In genomic region chr19:19460761-19461265, GRCh38 we compare ENCODE assay signal across 8 cellular contexts. TPM values are rescaled to one million over a fixed set of nuclear protein-coding genes. Genes with fewer than 3 reads are reported as not detected.
DNase-seq lines count a peak whose midpoint lies in the region; ATAC-seq, FAIRE-seq and TF ChIP-seq lines count a peak whose summit lies in the region.

No MANE protein-coding gene starts in this region.

- TF ChIP-seq CTCF in adrenal gland (IDR thresholded peaks at IDR 0.05) (no peak), kidney (IDR thresholded peaks at IDR 0.05; ENCODE audit: borderline replicate concordance, extremely low read depth, insufficient read depth) (no peak)

- intact Hi-C loops in adrenal gland (cut with DNase I) (no loop called here), kidney (cut with DNase I) (no loop called here)

- FAIRE-seq in GM12892 (lab: Jason Lieb, UNC) (peak; percentile 83), kidney (lab: Jason Lieb, UNC) (no peak)

- no peaks in the 10 kb centered on the region for H3K27me3 Mint-ChIP-seq in T-cell

- no peaks in the 10 kb centered on the region for H3K9me3 Mint-ChIP-seq in T-cell

- ATAC-seq in T-cell (replicated peaks in 1 of 4) (peak; percentile 67 to 80 (median 75)), GM19023 (IDR thresholded peaks at IDR 0.05; ENCODE audit: unreplicated experiment) (no peak), GM21786 (IDR thresholded peaks at IDR 0.05; ENCODE audit: unreplicated experiment) (no peak)

- CTCF ChIA-PET in T-cell (lab: Charles Lee), result no interaction called here

- WGBS in adrenal gland, 4 donors, result 42 to 59% (median 50%) methylated on average over 7 to 18 of the region's 18 CpGs

- DNase-seq in GM12892 (ENCODE audit: insufficient read length), result no peak
- peak; percentile 19 to 67 (median 48) for DNase-seq in T-cell
- DNase-seq in adrenal gland, result peak; percentile 37 to 80 (median 55)
- peak; percentile 89 for DNase-seq in kidney
- DNase-seq in stimulated activated CD4-positive, alpha-beta T cell treated with anti-CD3 and anti-CD28 coated beads, Interleukin-1b, Interleukin-23, amount 100 ng/mL, for 4 hours (ENCODE audit: low read depth in 2 of 2), result peak; percentile 41 to 46
- DNase-seq in NCI-H226, result no peak

- POLR2A ChIA-PET in T-cell (lab: Charles Lee), result no interaction called here

- peak overlapping the region; percentile 43 to 92 (median 72) for H3K27ac ChIP-seq in adrenal gland
- peak overlapping the region; percentile 46 to 87 for H3K27ac ChIP-seq in kidney (ENCODE audit: low read depth in 2 of 2, low read length in 2 of 2)

- peaks cover 11% of the 10 kb centered on the region for H3K36me3 Mint-ChIP-seq in T-cell

- peak overlapping the region; percentile 80 to 97 (median 84) for H3K4me3 Mint-ChIP-seq in T-cell

- H3K4me1 ChIP-seq in adrenal gland (replicated peaks in 1 of 2), result peaks cover 53 to 71% of the 10 kb centered on the region in 2 donors
- H3K4me1 ChIP-seq in kidney (ENCODE audit: control insufficient read depth in 1 of 2, insufficient read depth in 1 of 2, low read depth in 1 of 2, low read length in 2 of 2), result peaks cover 58 to 73% of the 10 kb centered on the region in 2 donors

- H3K27ac Mint-ChIP-seq in T-cell, result peak overlapping the region; percentile 93 to 100

- peaks cover 79 to 89% (median 86%) of the 10 kb centered on the region in 3 donors for H3K4me1 Mint-ChIP-seq in T-cell

- H3K27me3 ChIP-seq in adrenal gland, result no peaks in the 10 kb centered on the region

- H3K9me3 ChIP-seq in adrenal gland (replicated peaks in 1 of 3), result no peaks in the 10 kb centered on the region
- H3K9me3 ChIP-seq in kidney (ENCODE audit: control insufficient read depth in 1 of 2, low read length in 2 of 2), result no peaks in the 10 kb centered on the region

- TF ChIP-seq POLR2A in GM12892 (IDR thresholded peaks at IDR 0.05; ENCODE audit: low read depth, low read length), result no peak
- TF ChIP-seq POLR2A in adrenal gland (IDR thresholded peaks at IDR 0.05), result no peak

- peak overlapping the region in 1 of 2 donors; percentile 69 for H3K9ac ChIP-seq in kidney (ENCODE audit: low read length in 2 of 2)

- H3K36me3 ChIP-seq in adrenal gland (replicated peaks in 1 of 2) (peaks cover 0 to 6% of the 10 kb centered on the region in 2 donors), kidney (ENCODE audit: control insufficient read depth in 1 of 2, insufficient read depth in 2 of 2, low read length in 2 of 2) (peaks cover 0 to 3% of the 10 kb centered on the region in 2 donors)

- H3K4me3 ChIP-seq in adrenal gland (no peak overlapping the region), kidney (ENCODE audit: low read length in 2 of 2) (peak overlapping the region in 1 of 2 donors; percentile 28)

RNA-seq across cellular contexts. Expression of gene TSSK6, which starts 54.5 kb away (rescaled TPM):
- 0.45 TPM for polyA plus RNA-seq in GM12892 (2012; ENCODE audit: missing spikeins)
- 10 to 100 TPM in 3 of 5 donors, 1 to 10 TPM in 2; 3.9 to 13.0 (median 11.0) TPM for total RNA-seq in T-cell
- 10 to 100 TPM in 1 of 8 donors, 1 to 10 TPM in 6, under 1 TPM in 1; 0.95 to 50.5 (median 3.6) TPM for total RNA-seq in adrenal gland
- polyA plus RNA-seq in adrenal gland, result 1 to 10 TPM in 1 of 3 donors, under 1 TPM in 1, not detected in 1; 0.37 to 1.0 TPM
- total RNA-seq in kidney, result 3.7 TPM
- 1.4 TPM for polyA plus RNA-seq in kidney (ENCODE audit: insufficient read depth, low read depth, low replicate concordance)

RNA-seq across cellular contexts. Expression of gene NDUFA13, which starts 55.2 kb away (rescaled TPM):
- 311 TPM for polyA plus RNA-seq in GM12892 (2012; ENCODE audit: missing spikeins)
- total RNA-seq in T-cell (100 to 1,000 TPM; 188 to 235 (median 233) TPM), adrenal gland (100 to 1,000 TPM in 6 of 8 donors, 10 to 100 TPM in 2; 17.0 to 416 (median 281) TPM), kidney (328 TPM)
- polyA plus RNA-seq in adrenal gland (100 to 1,000 TPM; 202 to 558 (median 329) TPM), kidney (ENCODE audit: insufficient read depth, low read depth, low replicate concordance) (627 TPM)

RNA-seq across cellular contexts. Expression of gene GATAD2A, which starts 55.3 kb away (rescaled TPM):
- 20.5 TPM for polyA plus RNA-seq in GM12892 (2012; ENCODE audit: missing spikeins)
- total RNA-seq in T-cell (100 to 1,000 TPM; 114 to 144 (median 133) TPM), adrenal gland (100 to 1,000 TPM in 1 of 8 donors, 10 to 100 TPM in 7; 38.7 to 125 (median 65.5) TPM), kidney (91.0 TPM)
- polyA plus RNA-seq in adrenal gland (10 to 100 TPM; 17.0 to 35.1 (median 20.9) TPM), kidney (ENCODE audit: insufficient read depth, low read depth, low replicate concordance) (18.0 TPM)

Comparison
In these comparisons a context has a peak if more than half of its experiments do, and no peak if none do; other contexts are left out.
1. DNase-seq: peak in T-cell (34 of 34), adrenal gland (7 of 7), kidney (single experiment) and stimulated activated CD4-positive, alpha-beta T cell treated with anti-CD3 and anti-CD28 coated beads, Interleukin-1b, Interleukin-23, amount 100 ng/mL, for 4 hours (2 of 2); none in GM12892 (single experiment) and NCI-H226 (single experiment).
2. ATAC-seq: peak in T-cell (4 of 4); none in GM19023 (single experiment) and GM21786 (single experiment).